In the genomic region with DNA sequence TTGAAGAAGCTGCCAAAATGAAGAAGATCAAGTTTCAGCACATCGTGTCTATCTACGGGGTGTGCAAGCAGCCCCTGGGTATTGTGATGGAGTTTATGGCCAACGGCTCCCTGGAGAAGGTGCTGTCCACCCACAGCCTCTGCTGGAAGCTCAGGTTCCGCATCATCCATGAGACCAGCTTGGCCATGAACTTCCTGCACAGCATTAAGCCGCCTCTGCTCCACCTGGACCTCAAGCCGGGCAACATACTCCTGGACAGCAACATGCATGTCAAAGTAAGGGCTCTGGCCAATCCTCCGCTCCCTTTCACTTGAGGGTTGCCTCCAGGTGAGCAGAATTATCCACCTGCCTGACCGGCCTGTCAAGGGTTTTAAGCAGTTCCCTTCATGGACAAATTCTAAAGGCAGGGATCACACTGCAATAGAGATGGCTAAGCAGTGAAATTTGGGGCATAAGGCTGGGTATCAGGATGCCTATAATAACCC, we compare ENCODE assay signal across 22 cellular contexts. TPM values are rescaled to one million over a fixed set of nuclear protein-coding genes. Genes with fewer than 3 reads are reported as not detected.
"Had no signal": no experiment of that assay in that cellular context is flagged by ENCODE, and none has a peak within 500 bp of the region (broad histone marks: within the 10 kb centered on the region; RNA-seq: fewer than 3 reads in every experiment).

No MANE protein-coding gene starts in this region.

- DNase-seq: cortex of kidney; effector CD8-positive, alpha-beta T cell; effector memory CD8-positive, alpha-beta T cell; endodermal cell; erythroblast; esophagus squamous epithelium; foreskin fibroblast; foreskin melanocyte; gastrocnemius medialis; glutamatergic neuron; head of caudate nucleus; heart right ventricle; hippocampal formation; left cardiac atrium; left lung; left ventricle myocardium superior; lower lobe of right lung; mesendoderm; midbrain had no signal

- H3K36me3 ChIP-seq: esophagus squamous epithelium, gastrocnemius medialis, heart right ventricle, left lung, lower lobe of right lung had no signal

- H3K4me1 ChIP-seq: esophagus squamous epithelium, gastrocnemius medialis, heart right ventricle, left lung, lower lobe of right lung had no signal

- H3K9me3 ChIP-seq: esophagus squamous epithelium, gastrocnemius medialis, heart right ventricle, left lung, lower lobe of right lung had no signal

- H3K4me3 ChIP-seq: esophagus squamous epithelium, gastrocnemius medialis, heart right ventricle, left lung, lower lobe of right lung had no signal

- H3K27ac ChIP-seq: epithelial cell of prostate, esophagus squamous epithelium, gastrocnemius medialis, heart right ventricle, left lung, lower lobe of right lung had no signal

RNA-seq across cellular contexts. Expression of a gene that starts 6.0 kb away (rescaled TPM):
- total RNA-seq: dermis microvascular lymphatic vessel endothelial cell, endodermal cell, heart right ventricle, lung microvascular endothelial cell had no signal
